ENCODE assay signal across 11 cellular contexts in genomic region chr12:73935817-73936216, GRCh38.
DNase-seq lines count a peak whose midpoint lies in the region; ATAC-seq and TF ChIP-seq lines count a peak whose summit lies in the region.
"Had no signal": no experiment of that assay in that cellular context is flagged by ENCODE, and none has a peak within 500 bp of the region (broad histone marks: within the 10 kb centered on the region; RNA-seq: fewer than 3 reads in every experiment).

No MANE protein-coding gene starts in this region.

- DNase-seq in DMS53 treated with DMSO at 0.1 percent for 48 hours (lab: John Stamatoyannopoulos, UW; ENCODE audit: unreplicated experiment) (peak; percentile 99), NCI-H1417 treated with DMSO at 0.1 percent for 48 hours (lab: John Stamatoyannopoulos, UW) (peak; percentile 63), SK-N-DZ (ENCODE audit: low spot score) (peak; percentile 29), kidney glomerular epithelial cell (lab: John Stamatoyannopoulos, UW) (peak; percentile 6), coronary artery (ENCODE audit: low spot score) (no peak), caudate nucleus (lab: John Stamatoyannopoulos, UW) (no peak)
- DNase-seq: activated T-cell treated with anti-CD3 and anti-CD28 coated beads, Interleukin-2, amount 50 U/mL, for 4 hours; GF-D8 had no signal

- no peak overlapping the region for H3K4me3 ChIP-seq in coronary artery
- H3K4me3 ChIP-seq: SK-N-MC had no signal

- H3K27ac ChIP-seq in coronary artery (no peak overlapping the region), caudate nucleus (ENCODE audit: low read depth, low read length) (no peak overlapping the region)
- H3K27ac ChIP-seq: SK-N-MC had no signal

- no peak for TF ChIP-seq CTCF in coronary artery (IDR thresholded peaks at IDR 0.05)

- ATAC-seq in HG03159 (IDR thresholded peaks at IDR 0.05; ENCODE audit: unreplicated experiment) (no peak), HG03442 (IDR thresholded peaks at IDR 0.05; ENCODE audit: unreplicated experiment) (no peak)
- ATAC-seq: activated T-cell treated with anti-CD3 and anti-CD28 coated beads, Interleukin-2, amount 50 U/mL, for 4 hours had no signal

Comparison
In these comparisons a context has a peak if more than half of its experiments do, and no peak if none do; other contexts are left out.
1. DNase-seq: peak in DMS53 treated with DMSO at 0.1 percent for 48 hours (single experiment), NCI-H1417 treated with DMSO at 0.1 percent for 48 hours (single experiment), SK-N-DZ (single experiment) and kidney glomerular epithelial cell (single experiment); none in coronary artery (single experiment) and caudate nucleus (0 of 61).